ENCODE assay signal across 8 cellular contexts in genomic region chr21:28885853-28886177, GRCh38.
DNase-seq lines count a peak whose midpoint lies in the region; ATAC-seq and TF ChIP-seq lines count a peak whose summit lies in the region.

No MANE protein-coding gene starts in this region.

- no peaks in the 10 kb centered on the region for H3K36me3 ChIP-seq in rectal smooth muscle tissue (ENCODE audit: control insufficient read depth, insufficient read depth, low read length)

- H3K27me3 ChIP-seq in rectal smooth muscle tissue (ENCODE audit: control insufficient read depth, insufficient read depth, low read length), result no peaks in the 10 kb centered on the region

- H3K9ac ChIP-seq in rectal smooth muscle tissue (ENCODE audit: low read length), result no peak overlapping the region

- peak overlapping the region; percentile 98 for H3K27ac ChIP-seq in rectal smooth muscle tissue (ENCODE audit: low read depth, low read length)

- TF ChIP-seq POLR2A in NB4 (IDR thresholded peaks at IDR 0.05; ENCODE audit: extremely low read depth, insufficient read length), result no peak
- no peak for TF ChIP-seq POLR2A in erythroblast (IDR thresholded peaks at IDR 0.05; ENCODE audit: low read length)

- no peak for ATAC-seq in HG03432 (IDR thresholded peaks at IDR 0.05; ENCODE audit: unreplicated experiment)

- H3K27me3 Mint-ChIP-seq in endothelial cell (ENCODE audit: unreplicated experiment), result no peaks in the 10 kb centered on the region

- H3K4me3 ChIP-seq in NB4 (ENCODE audit: low read depth, low read length), result peak overlapping the region; percentile 84
- no peak overlapping the region for H3K4me3 ChIP-seq in rectal smooth muscle tissue (ENCODE audit: low read length)

- H3K36me3 Mint-ChIP-seq in endothelial cell (ENCODE audit: low read depth, unreplicated experiment), result no peaks in the 10 kb centered on the region

- DNase-seq in COLO829 (ENCODE audit: low spot score), result peak; percentile 37
- peak; percentile 3 for DNase-seq in NB4 (ENCODE audit: low read depth)
- no peak for DNase-seq in endothelial cell (ENCODE audit: low spot score)
- no peak for DNase-seq in mesenteric fat pad (ENCODE audit: low spot score)
- no peak for DNase-seq in erythroblast (lab: John Stamatoyannopoulos, UW)
- DNase-seq in retina, result no peak

- H3K4me1 Mint-ChIP-seq in endothelial cell (ENCODE audit: unreplicated experiment), result peaks cover 7% of the 10 kb centered on the region

- TF ChIP-seq CTCF in NB4 (IDR thresholded peaks at IDR 0.05; ENCODE audit: low read depth, low read length) (no peak), endothelial cell (IDR thresholded peaks at IDR 0.05; ENCODE audit: unreplicated experiment) (no peak)

- H3K9me3 Mint-ChIP-seq in endothelial cell (ENCODE audit: unreplicated experiment), result no peaks in the 10 kb centered on the region

- no peak overlapping the region for H3K27ac Mint-ChIP-seq in endothelial cell (ENCODE audit: unreplicated experiment)

- H3K4me1 ChIP-seq in rectal smooth muscle tissue (ENCODE audit: control insufficient read depth, insufficient read depth, low read length), result peaks cover 3% of the 10 kb centered on the region

- peak overlapping the region; percentile 94 for H3K4me3 Mint-ChIP-seq in endothelial cell (ENCODE audit: unreplicated experiment)

Comparison
In these comparisons a context has a peak if more than half of its experiments do, and no peak if none do; other contexts are left out.
1. DNase-seq: peak in COLO829 (single experiment) and NB4 (single experiment); none in endothelial cell (single experiment), mesenteric fat pad (single experiment), erythroblast (0 of 2) and retina (single experiment).